In genomic region chr4:186724048-186724860, GRCh38 we compare ENCODE assay signal across 7 cellular contexts. TPM values are rescaled to one million over a fixed set of nuclear protein-coding genes. Genes with fewer than 3 reads are reported as not detected.
DNase-seq lines count a peak whose midpoint lies in the region; ATAC-seq and TF ChIP-seq lines count a peak whose summit lies in the region.

No MANE protein-coding gene starts in this region.

- POLR2A ChIA-PET in naive thymus-derived CD4-positive, alpha-beta T cell (lab: Charles Lee): no interaction called here

- intact Hi-C loops in naive thymus-derived CD4-positive, alpha-beta T cell (cut with micrococcal nuclease): no loop called here

- CTCF ChIA-PET in naive thymus-derived CD4-positive, alpha-beta T cell (lab: Charles Lee): no interaction called here

- H3K9ac ChIP-seq in fibroblast of lung (ENCODE audit: insufficient read depth, low read length): peak overlapping the region; percentile 85

- peak overlapping the region; percentile 74 for H3K4me2 ChIP-seq in fibroblast of lung (ENCODE audit: extremely low read depth, insufficient read depth, low read length)

- peaks cover 0 to 5% (median 0%) of the 10 kb centered on the region in 5 donors for H3K36me3 Mint-ChIP-seq in naive thymus-derived CD4-positive, alpha-beta T cell

- peak; percentile 28 for DNase-seq in GM20000 (ENCODE audit: low spot score)
- peak; percentile 43 to 59 for DNase-seq in SJCRH30
- DNase-seq in fibroblast of lung (ENCODE audit: low read depth in 2 of 2): peak; percentile 61 to 79
- no peak for DNase-seq in naive thymus-derived CD4-positive, alpha-beta T cell

- peak overlapping the region; percentile 88 for H3K27ac ChIP-seq in SJCRH30
- peak overlapping the region; percentile 96 for H3K27ac ChIP-seq in fibroblast of lung (ENCODE audit: insufficient read depth, low read length)
- no peak overlapping the region for H3K27ac ChIP-seq in naive thymus-derived CD4-positive, alpha-beta T cell (ENCODE audit: low read depth, low read length)

- H4K20me1 ChIP-seq in fibroblast of lung (ENCODE audit: control insufficient read depth, extremely low read depth, insufficient read depth, low read length): no peaks in the 10 kb centered on the region

- peaks cover 69% of the 10 kb centered on the region for H3K79me2 ChIP-seq in fibroblast of lung (ENCODE audit: control insufficient read depth, insufficient read depth, low read length)

- H3K36me3 ChIP-seq in SJCRH30: 0 out of 2 replicates have a peak, but pooled peaks cover 4% of the 10 kb centered on the region
- no peaks in the 10 kb centered on the region for H3K36me3 ChIP-seq in fibroblast of lung (ENCODE audit: control insufficient read depth, insufficient read depth, low read length)
- no peaks in the 10 kb centered on the region for H3K36me3 ChIP-seq in naive thymus-derived CD4-positive, alpha-beta T cell (ENCODE audit: control insufficient read depth in 2 of 3, insufficient read depth in 3 of 3, low read length in 3 of 3)

- peak overlapping the region; percentile 17 for H2AFZ ChIP-seq in fibroblast of lung (ENCODE audit: low read length)

- H3K27ac Mint-ChIP-seq in naive thymus-derived CD4-positive, alpha-beta T cell: peak overlapping the region in 1 of 9 donors; percentile 70

- H3K4me3 Mint-ChIP-seq in naive thymus-derived CD4-positive, alpha-beta T cell: peak overlapping the region; percentile 19 to 69 (median 52)

- no peaks in the 10 kb centered on the region for H3K4me1 ChIP-seq in SJCRH30
- peaks cover 5% of the 10 kb centered on the region for H3K4me1 ChIP-seq in fibroblast of lung (ENCODE audit: control insufficient read depth, extremely low read depth, insufficient read depth, low read length)
- H3K4me1 ChIP-seq in naive thymus-derived CD4-positive, alpha-beta T cell (ENCODE audit: control insufficient read depth in 2 of 2, insufficient read depth in 2 of 2, low read length in 2 of 2): no peaks in the 10 kb centered on the region

- H3K4me3 ChIP-seq in SJCRH30 (peak overlapping the region; percentile 78), fibroblast of lung (replicated peaks in 1 of 4; ENCODE audit: control extremely low read depth in 1 of 4, insufficient read depth in 1 of 4, low read depth in 3 of 4, low read length in 4 of 4) (peak overlapping the region; percentile 94 to 99 (median 95))
- H3K4me3 ChIP-seq in naive thymus-derived CD4-positive, alpha-beta T cell (ENCODE audit: low read length): no peak overlapping the region

- H3K9me3 Mint-ChIP-seq in naive thymus-derived CD4-positive, alpha-beta T cell: peaks cover 0 to 9% (median 2%) of the 10 kb centered on the region in 11 donors

- H3K4me1 Mint-ChIP-seq in naive thymus-derived CD4-positive, alpha-beta T cell: peaks cover 3 to 30% (median 27%) of the 10 kb centered on the region in 7 donors

- no peak for TF ChIP-seq CTCF in GM20000 (IDR thresholded peaks at IDR 0.05; ENCODE audit: extremely low read depth, missing control alignments)
- TF ChIP-seq CTCF in fibroblast of lung (conservative IDR thresholded peaks at IDR 0.05 in 1 of 2, IDR thresholded peaks at IDR 0.05 in 1 of 2; ENCODE audit: low read depth in 1 of 2, low read length in 2 of 2): no peak

- H3K27me3 ChIP-seq in SJCRH30 (no peaks in the 10 kb centered on the region), fibroblast of lung (ENCODE audit: control insufficient read depth, insufficient read depth, low read length) (no peaks in the 10 kb centered on the region)
- H3K27me3 ChIP-seq in naive thymus-derived CD4-positive, alpha-beta T cell (ENCODE audit: control insufficient read depth in 2 of 2, insufficient read depth in 2 of 2, low read length in 2 of 2): peaks cover 0 to 4% of the 10 kb centered on the region in 2 donors

- peaks cover 39 to 63% (median 63%) of the 10 kb centered on the region in 5 donors for H3K27me3 Mint-ChIP-seq in naive thymus-derived CD4-positive, alpha-beta T cell

- H3K9me3 ChIP-seq in SJCRH30 (replicated peaks) (0 out of 2 replicates have a peak, but pooled peaks cover 6% of the 10 kb centered on the region), fibroblast of lung (ENCODE audit: control insufficient read depth, insufficient read depth, low read depth, low read length) (no peaks in the 10 kb centered on the region)
- peaks cover 0 to 5% (median 0%) of the 10 kb centered on the region in 3 experiments for H3K9me3 ChIP-seq in naive thymus-derived CD4-positive, alpha-beta T cell (ENCODE audit: control insufficient read depth in 2 of 3, low read length in 3 of 3)

- no peak for ATAC-seq in naive thymus-derived CD4-positive, alpha-beta T cell
- ATAC-seq in HG02623 (IDR thresholded peaks at IDR 0.05; ENCODE audit: unreplicated experiment) (no peak), GM21447 (IDR thresholded peaks at IDR 0.05; ENCODE audit: unreplicated experiment) (no peak), HG03095 (IDR thresholded peaks at IDR 0.05; ENCODE audit: unreplicated experiment) (no peak)

RNA-seq across cellular contexts. Expression of gene FAT1, which starts 0.6 kb away (rescaled TPM):
- 152 and 154 TPM in 2 replicates for total RNA-seq in SJCRH30 (2014; rRNA removed; shearing (Covaris generic))
- 408 and 729 TPM in 2 replicates for total RNA-seq in fibroblast of lung
- polyA plus RNA-seq in fibroblast of lung: 151 and 188 TPM in 2 replicates
- polyA plus RNA-seq in fibroblast of lung (2012): 109 and 124 TPM in 2 replicates
- 1,250 and 1,562 TPM in 2 replicates for polyA minus RNA-seq in fibroblast of lung (ENCODE audit: low replicate concordance)
- total RNA-seq in naive thymus-derived CD4-positive, alpha-beta T cell: under 1 TPM in 1 of 5 experiments, not detected in 4; 0.05 TPM
- polyA plus RNA-seq in naive thymus-derived CD4-positive, alpha-beta T cell: not detected

Comparison
In these comparisons a context has a peak if more than half of its experiments do, and no peak if none do; other contexts are left out.
1. DNase-seq: peak in GM20000 (single experiment), SJCRH30 (2 of 2) and fibroblast of lung (2 of 2); none in naive thymus-derived CD4-positive, alpha-beta T cell (0 of 9).
2. RNA of gene FAT1, which starts 0.6 kb away (total RNA-seq): 408 to 729 TPM in fibroblast of lung and 152 to 154 TPM in SJCRH30; 0.05 TPM in naive thymus-derived CD4-positive, alpha-beta T cell; every median in the first group is over 100 times any median in the second.